Comparison of ENCODE assay signal across 23 cellular contexts in the genomic region with DNA sequence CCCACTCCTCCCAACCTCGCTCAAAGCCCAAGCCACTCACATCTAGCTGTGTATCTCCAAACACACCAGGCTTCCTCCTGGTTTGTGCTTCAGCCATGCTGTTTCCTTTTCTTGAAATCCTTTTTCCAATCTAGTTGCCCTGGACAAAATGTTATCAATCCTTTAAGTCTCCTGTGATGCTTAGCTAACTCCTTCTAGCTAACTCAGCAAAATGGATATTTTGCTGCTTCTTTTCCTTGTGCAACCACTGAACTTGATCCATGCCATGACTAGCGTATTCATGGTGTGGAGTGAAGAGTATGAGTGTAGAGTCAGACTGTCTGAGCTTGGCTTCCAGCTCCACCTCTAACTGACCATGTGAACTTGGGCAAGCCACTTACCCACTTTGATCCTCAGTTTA. TPM values are rescaled to one million over a fixed set of nuclear protein-coding genes. Genes with fewer than 3 reads are reported as not detected.
A peak's percentile ranks its signal among the peaks of the same experiment; 100 is the strongest.
DNase-seq lines count a peak whose midpoint lies in the region; ATAC-seq, FAIRE-seq and TF ChIP-seq lines count a peak whose summit lies in the region.
"Had no signal": no experiment of that assay in that cellular context is flagged by ENCODE, and none has a peak within 500 bp of the region (broad histone marks: within the 10 kb centered on the region; RNA-seq: fewer than 3 reads in every experiment).

No MANE protein-coding gene starts in this region.

- no peak overlapping the region for H4K5ac ChIP-seq in IMR-90 (ENCODE audit: low read depth, low read length)

- no peak for TF ChIP-seq RAD21 in HepG2 (CRISPR knock-in tag; IDR thresholded peaks at IDR 0.05)
- no peak for TF ChIP-seq RAD21 in IMR-90 (IDR thresholded peaks at IDR 0.05; ENCODE audit: low read length)

- H3K36me3 ChIP-seq in HepG2 (replicated peaks in 1 of 2; ENCODE audit: control insufficient read depth in 1 of 2, insufficient read depth in 2 of 2, low read length in 2 of 2) (no peaks in the 10 kb centered on the region), right lobe of liver (no peaks in the 10 kb centered on the region), IMR-90 (ENCODE audit: control insufficient read depth, insufficient read depth, low read length) (no peaks in the 10 kb centered on the region), esophagus muscularis mucosa (no peaks in the 10 kb centered on the region), gastroesophageal sphincter (no peaks in the 10 kb centered on the region)
- H3K36me3 ChIP-seq: BE2C had no signal

- H3K56ac ChIP-seq in IMR-90 (ENCODE audit: extremely low read depth, insufficient read depth, low read length): no peak overlapping the region

- H3K27me3 ChIP-seq in HepG2 (ENCODE audit: control insufficient read depth in 1 of 2, insufficient read depth in 2 of 2, low read length in 2 of 2): no peaks in the 10 kb centered on the region
- no peaks in the 10 kb centered on the region for H3K27me3 ChIP-seq in right lobe of liver
- H3K27me3 ChIP-seq in IMR-90 (ENCODE audit: control insufficient read depth, insufficient read depth, low read length): no peaks in the 10 kb centered on the region
- no peaks in the 10 kb centered on the region for H3K27me3 ChIP-seq in esophagus muscularis mucosa
- H3K27me3 ChIP-seq in gastroesophageal sphincter: no peaks in the 10 kb centered on the region
- H3K27me3 ChIP-seq: BE2C had no signal

- TF ChIP-seq POLR2A in HepG2 (IDR thresholded peaks at IDR 0.05; ENCODE audit: insufficient read depth in 1 of 2, low read depth in 2 of 2, low read length in 2 of 2) (no peak), right lobe of liver (IDR thresholded peaks at IDR 0.05) (no peak), IMR-90 (IDR thresholded peaks at IDR 0.05; ENCODE audit: low read depth, low read length) (no peak), esophagus muscularis mucosa (IDR thresholded peaks at IDR 0.05; ENCODE audit: low read depth) (no peak), gastroesophageal sphincter (IDR thresholded peaks at IDR 0.05) (no peak)

- no peak overlapping the region for H4K8ac ChIP-seq in IMR-90 (ENCODE audit: low read depth in 2 of 2, low read length in 2 of 2)

- H2BK20ac ChIP-seq in IMR-90 (ENCODE audit: low read depth, low read length): no peak overlapping the region

- intact Hi-C loops in HepG2 (cut with micrococcal nuclease; ENCODE audit: unreplicated experiment): no loop called here
- intact Hi-C loops in right lobe of liver (cut with DNase I): no loop called here
- intact Hi-C loops in IMR-90 (cut with micrococcal nuclease): no loop called here
- intact Hi-C loops in esophagus muscularis mucosa (cut with DNase I): no loop called here

- no peaks in the 10 kb centered on the region for H4K20me1 ChIP-seq in HepG2 (ENCODE audit: insufficient read depth, low read length)
- H4K20me1 ChIP-seq in IMR-90 (ENCODE audit: insufficient read depth, low read length): no peaks in the 10 kb centered on the region

- H2BK15ac ChIP-seq in IMR-90 (ENCODE audit: low read depth, low read length): no peak overlapping the region

- no peaks in the 10 kb centered on the region for H3K9me3 ChIP-seq in HepG2 (ENCODE audit: low read length)
- no peaks in the 10 kb centered on the region for H3K9me3 ChIP-seq in right lobe of liver
- peaks cover 4% of the 10 kb centered on the region; the same call in 1 of the 2 replicates for H3K9me3 ChIP-seq in IMR-90 (ENCODE audit: control insufficient read depth, insufficient read depth, low read length)
- no peaks in the 10 kb centered on the region for H3K9me3 ChIP-seq in esophagus muscularis mucosa
- H3K9me3 ChIP-seq in gastroesophageal sphincter: no peaks in the 10 kb centered on the region
- H3K9me3 ChIP-seq: BE2C, Caco-2 had no signal

- H3K9me1 ChIP-seq in IMR-90 (ENCODE audit: insufficient read depth, low read length): no peaks in the 10 kb centered on the region

- WGBS in HepG2 (ENCODE audit: low lambda C conversion rate): 3% methylated on average over 2 of the region's 2 CpGs
- WGBS in right lobe of liver (ENCODE audit: insufficient coverage, low coverage, low lambda C conversion rate, missing lambda C conversion rate): 47% methylated on average over 2 of the region's 2 CpGs
- 0% methylated on average over 1 of the region's 2 CpGs; no CpG with 5 or more reads in 1 of the 2 experiments for WGBS in IMR-90 (ENCODE audit: extremely low coverage in 2 of 2, insufficient read length in 1 of 2), 2 experiments
- WGBS in esophagus muscularis mucosa: 75% methylated on average over 2 of the region's 2 CpGs
- WGBS in gastroesophageal sphincter (ENCODE audit: low coverage in 1 of 2), 2 donors: 72 to 79% methylated on average over 2 of the region's 2 CpGs

- H2AFZ ChIP-seq in HepG2 (ENCODE audit: low read length): no peak overlapping the region
- no peak overlapping the region for H2AFZ ChIP-seq in IMR-90 (replicated peaks; ENCODE audit: low read length, poor library complexity)

- no peaks in the 10 kb centered on the region for H3K79me1 ChIP-seq in IMR-90 (ENCODE audit: low read depth in 1 of 2, low read length in 2 of 2)

- no peak overlapping the region for H3K4me3 ChIP-seq in HepG2 (replicated peaks in 1 of 3; ENCODE audit: insufficient read depth in 1 of 3, low read depth in 2 of 3, low read length in 3 of 3)
- H3K4me3 ChIP-seq in right lobe of liver: no peak overlapping the region
- H3K4me3 ChIP-seq in IMR-90 (ENCODE audit: insufficient read depth, low read depth, low read length): no peak overlapping the region
- no peak overlapping the region for H3K4me3 ChIP-seq in esophagus muscularis mucosa
- H3K4me3 ChIP-seq in gastroesophageal sphincter: no peak overlapping the region

- H3K4ac ChIP-seq in IMR-90 (ENCODE audit: low read depth, low read length): no peak overlapping the region

- no peak overlapping the region for H3K27ac ChIP-seq in HepG2 (ENCODE audit: extremely low read length, insufficient read depth, low read length)
- H3K27ac ChIP-seq in right lobe of liver: no peak overlapping the region
- no peak overlapping the region for H3K27ac ChIP-seq in IMR-90 (ENCODE audit: insufficient read depth, low read length)
- no peak overlapping the region for H3K27ac ChIP-seq in esophagus muscularis mucosa (replicated peaks in 1 of 4)
- H3K27ac ChIP-seq in gastroesophageal sphincter: no peak overlapping the region
- H3K27ac ChIP-seq: 22Rv1, C4-2B had no signal

- POLR2A ChIA-PET in HepG2 (lab: Yijun Ruan, JAX): no interaction called here
- POLR2A ChIA-PET in IMR-90 (lab: Charles Lee; ENCODE audit: unreplicated experiment): no interaction called here

- H3K4me1 ChIP-seq in HepG2 (ENCODE audit: insufficient read depth, low read length) (no peaks in the 10 kb centered on the region), right lobe of liver (no peaks in the 10 kb centered on the region), IMR-90 (ENCODE audit: control insufficient read depth, insufficient read depth, low read length) (no peaks in the 10 kb centered on the region), esophagus muscularis mucosa (no peaks in the 10 kb centered on the region), gastroesophageal sphincter (no peaks in the 10 kb centered on the region)
- H3K4me1 ChIP-seq: Caco-2 had no signal

- H3K4me2 ChIP-seq in HepG2 (ENCODE audit: low read depth, low read length) (no peak overlapping the region), IMR-90 (ENCODE audit: low read depth, low read length) (no peak overlapping the region)

- no peak overlapping the region for H2BK120ac ChIP-seq in IMR-90 (ENCODE audit: low read depth, low read length)

- no peak overlapping the region for H3K23ac ChIP-seq in IMR-90 (ENCODE audit: low read depth, low read length)

- no peak overlapping the region for H3K14ac ChIP-seq in IMR-90 (replicated peaks; ENCODE audit: low read depth, low read length)

- TF ChIP-seq CTCF in HepG2 (CRISPR knock-in tag; IDR thresholded peaks at IDR 0.05): no peak
- TF ChIP-seq CTCF in right lobe of liver (IDR thresholded peaks at IDR 0.05): no peak
- no peak for TF ChIP-seq CTCF in IMR-90 (conservative IDR thresholded peaks at IDR 0.05; ENCODE audit: low read depth, low read length)
- TF ChIP-seq CTCF in esophagus muscularis mucosa (IDR thresholded peaks at IDR 0.05): no peak
- TF ChIP-seq CTCF in gastroesophageal sphincter (IDR thresholded peaks at IDR 0.05): no peak

- H2AK5ac ChIP-seq in IMR-90 (ENCODE audit: low read depth, low read length): no peak overlapping the region

- H2BK5ac ChIP-seq in IMR-90 (ENCODE audit: low read depth, low read length, poor library complexity, severe bottlenecking): no peak overlapping the region

- H3K79me2 ChIP-seq in HepG2 (ENCODE audit: insufficient read depth, low read length): no peaks in the 10 kb centered on the region

- in situ Hi-C loops in HepG2 (cut with HindIII; ENCODE audit: extremely low pct_ligation_motif_present, low pct_unique_long_range_greater_than_20kb) (no loop called here), IMR-90 (cut with MboI; ENCODE audit: low sequenced_read_pairs) (no loop called here)

- ATAC-seq in HepG2 (no peak), right lobe of liver (no peak), IMR-90 (ENCODE audit: low read depth) (no peak), HG02678 (IDR thresholded peaks at IDR 0.05; ENCODE audit: unreplicated experiment) (no peak), gastroesophageal sphincter (no peak)
- ATAC-seq: CD8-positive, alpha-beta T cell had no signal

- H4K91ac ChIP-seq in IMR-90 (ENCODE audit: insufficient read depth, low read depth, low read length): no peak overlapping the region

- H3K18ac ChIP-seq in IMR-90 (ENCODE audit: low read depth, low read length): no peak overlapping the region

- no peak for TF ChIP-seq EP300 in HepG2 (IDR thresholded peaks at IDR 0.05; ENCODE audit: low read depth in 2 of 2, low read length in 2 of 2)
- TF ChIP-seq EP300 in HepG2 (CRISPR knock-in tag; IDR thresholded peaks at IDR 0.05; ENCODE audit: borderline replicate concordance): no peak
- no peak for TF ChIP-seq EP300 in esophagus muscularis mucosa (IDR thresholded peaks at IDR 0.05)
- no peak for TF ChIP-seq EP300 in gastroesophageal sphincter (IDR thresholded peaks at IDR 0.05)

- H2AK9ac ChIP-seq in IMR-90 (replicated peaks; ENCODE audit: low read depth, low read length, poor library complexity): no peak overlapping the region

- DNase-seq in HepG2 (ENCODE audit: low spot score) (no peak), right lobe of liver (no peak), IMR-90 (no peak), esophagus muscularis mucosa (ENCODE audit: extremely low spot score) (peak; percentile 34)
- DNase-seq: ACHN; AML-193; BE2C; Caco-2; CD4-positive, CD25-positive, alpha-beta regulatory T cell; CD8-positive, alpha-beta T cell; DMS153; DND-41; GOT3; H7; HCEC 1CT had no signal

- BruUV-seq in HepG2 (replicated peaks; lab: Mats Ljungman, UMichigan) (no TSS peak), IMR-90 (replicated peaks; lab: Mats Ljungman, UMichigan) (no TSS peak)

- CTCF ChIA-PET in HepG2 (lab: Yijun Ruan, JAX; ENCODE audit: low intra/inter-chr PET ratio, low total read pairs) (no interaction called here), IMR-90 (lab: Yijun Ruan, JAX) (no interaction called here)

- H3K9ac ChIP-seq in HepG2 (ENCODE audit: insufficient read depth, low read depth, low read length) (no peak overlapping the region), IMR-90 (ENCODE audit: low read depth, low read length) (no peak overlapping the region)

- dilution Hi-C loops in IMR-90 (cut with HindIII; ENCODE audit: low sequenced_read_pairs, unreplicated experiment): no loop called here

- FAIRE-seq in HepG2 (lab: Jason Lieb, UNC): no peak
- FAIRE-seq: A204.1, G401.6, GM12892, GM19239 had no signal

RNA-seq across cellular contexts. Expression of a gene that starts 33.9 kb away (rescaled TPM):
- total RNA-seq in HepG2 (2016; rRNA removed; fragmentation: Illumina TruSeq; extraction: Trizol): 0.29 and 0.31 TPM in 2 replicates
- 0.26 and 0.30 TPM in 2 replicates for total RNA-seq in HepG2 (2016; cell fraction: cytosol; rRNA removed; fragmentation: Illumina TruSeq; extraction: Trizol; ENCODE audit: low read depth)
- 0.30 and 0.34 TPM in 2 replicates for total RNA-seq in HepG2 (2016; cell fraction: insoluble cytoplasmic fraction; rRNA removed; fragmentation: Illumina TruSeq; extraction: Trizol)
- 0.56 and 0.65 TPM in 2 replicates for total RNA-seq in HepG2 (2016; cell fraction: membrane; rRNA removed; fragmentation: Illumina TruSeq; extraction: Trizol)
- total RNA-seq in HepG2 (2016; cell fraction: nucleus; rRNA removed; fragmentation: Illumina TruSeq; extraction: Trizol): 0.59 and 0.60 TPM in 2 replicates
- 0.10 and 0.22 TPM in 2 replicates for polyA plus RNA-seq in HepG2 (2011; rRNA removed)
- 0.08 and 0.15 TPM in 2 replicates for polyA plus RNA-seq in HepG2 (2011; cell fraction: cytosol; rRNA removed)
- 0.13 and 0.21 TPM in 2 replicates for polyA plus RNA-seq in HepG2 (2011; cell fraction: nucleus; rRNA removed)
- 0.09 TPM in 1 of 2 replicates, not detected in the other for polyA plus RNA-seq in HepG2 (2012)
- 0.40 and 0.63 TPM in 2 replicates for polyA plus RNA-seq in HepG2 (2016; cell fraction: cytosol; fragmentation: Illumina TruSeq; extraction: Trizol; ENCODE audit: low read depth)
- polyA plus RNA-seq in HepG2 (2016; cell fraction: insoluble cytoplasmic fraction; fragmentation: Illumina TruSeq; extraction: Trizol; ENCODE audit: low read depth): 0.29 and 0.36 TPM in 2 replicates
- 0.38 and 0.53 TPM in 2 replicates for polyA plus RNA-seq in HepG2 (2016; cell fraction: membrane; fragmentation: Illumina TruSeq; extraction: Trizol; ENCODE audit: low read depth)
- 0.73 and 0.78 TPM in 2 replicates for polyA plus RNA-seq in HepG2 (2016; cell fraction: nucleus; fragmentation: Illumina TruSeq; extraction: Trizol; ENCODE audit: insufficient read depth, low read depth)
- 0.54 TPM in 1 of 2 replicates, not detected in the other for polyA minus RNA-seq in HepG2 (2011; rRNA and poly(A)+ RNA removed; ENCODE audit: low replicate concordance)
- not detected in 2 replicates for polyA minus RNA-seq in HepG2 (2011; cell fraction: cytosol; rRNA and poly(A)+ RNA removed)
- 0.37 and 0.52 TPM in 2 replicates for polyA minus RNA-seq in HepG2 (2011; cell fraction: nucleus; rRNA and poly(A)+ RNA removed)
- total RNA-seq in right lobe of liver: 1 to 10 TPM in 4 of 6 experiments, under 1 TPM in 2; 0.58 to 1.4 (median 1.1) TPM
- under 0.01 and 0.28 TPM in 2 replicates for total RNA-seq in IMR-90 (2012; rRNA removed)
- polyA plus RNA-seq in IMR-90 (2012; rRNA removed): 0.12 and 0.16 TPM in 2 replicates
- 0.12 and 0.18 TPM in 2 replicates for polyA plus RNA-seq in IMR-90 (2012; cell fraction: cytosol; rRNA removed)
- polyA plus RNA-seq in IMR-90 (2012; cell fraction: nucleus; rRNA removed; ENCODE audit: low replicate concordance): 0.18 and 0.31 TPM in 2 replicates
- 1 to 10 TPM in 3 of 4 donors, under 1 TPM in 1; 0.50 to 2.0 (median 1.3) TPM for total RNA-seq in esophagus muscularis mucosa
- 1 to 10 TPM in 3 of 4 donors, under 1 TPM in 1; 0.82 to 2.1 (median 1.2) TPM for total RNA-seq in gastroesophageal sphincter
- total RNA-seq: Caco-2; CD8-positive, alpha-beta T cell had no signal
